In genomic region chr16:10859650-10860049, GRCh38 we compare ENCODE assay signal across 23 cellular contexts. TPM values are rescaled to one million over a fixed set of nuclear protein-coding genes. Genes with fewer than 3 reads are reported as not detected.
DNase-seq lines count a peak whose midpoint lies in the region; ATAC-seq, FAIRE-seq and TF ChIP-seq lines count a peak whose summit lies in the region.
"Had no signal": no experiment of that assay in that cellular context is flagged by ENCODE, and none has a peak within 500 bp of the region (broad histone marks: within the 10 kb centered on the region; RNA-seq: fewer than 3 reads in every experiment).

No MANE protein-coding gene starts in this region.

- DNase-seq in activated T-cell treated with anti-CD3 and anti-CD28 coated beads, Interleukin-2, amount 50 U/mL, for 72 hours: no peak
- no peak for DNase-seq in activated T-cell treated with anti-CD3 and anti-CD28 coated beads, Interleukin-2, amount 50 U/mL, for 1 hour
- DNase-seq in mammary epithelial cell (peak; percentile 90), keratinocyte (ENCODE audit: low read depth, low spot score) (peak; percentile 59), iPS-NIHi7 (ENCODE audit: extremely low spot score) (no peak), NCI-H1105 treated with DMSO at 0.1 percent for 48 hours (lab: John Stamatoyannopoulos, UW) (no peak)
- DNase-seq in stimulated activated naive B cell treated with anti-CD40 and anti-IgM and Interleukin-4, amounts not matched to agents 10 μg/mL and 1 μg/mL and 100 μg/mL, for 72 hours: no peak
- DNase-seq: 8988T; CD8-positive, alpha-beta memory T cell; DMS79 treated with DMSO at 0.1 percent for 48 hours; NCI-H1436; NCI-H2029; NCI-H510A; NCI-H82; PC-3 had no signal

- H3K36me3 Mint-ChIP-seq in activated T-cell treated with anti-CD3 and anti-CD28 coated beads, Interleukin-2, amount 50 U/mL, for 72 hours (ENCODE audit: insufficient read depth in 2 of 2): peaks cover 2 to 7% of the 10 kb centered on the region in 2 donors
- peaks cover 12 to 17% of the 10 kb centered on the region in 2 donors for H3K36me3 Mint-ChIP-seq in stimulated activated naive B cell treated with anti-CD40 and anti-IgM and Interleukin-4, amounts not matched to agents 10 μg/mL and 1 μg/mL and 100 μg/mL, for 72 hours
- H3K36me3 Mint-ChIP-seq: CD8-positive, alpha-beta memory T cell had no signal

- peak; percentile 76 for FAIRE-seq in keratinocyte (lab: Jason Lieb, UNC)
- FAIRE-seq: D721Med had no signal

- peak overlapping the region; percentile 43 for H3K27ac Mint-ChIP-seq in activated T-cell treated with anti-CD3 and anti-CD28 coated beads, Interleukin-2, amount 50 U/mL, for 72 hours
- H3K27ac Mint-ChIP-seq in stimulated activated naive B cell treated with anti-CD40 and anti-IgM and Interleukin-4, amounts not matched to agents 10 μg/mL and 1 μg/mL and 100 μg/mL, for 72 hours: peak overlapping the region; percentile 37

- 0% methylated on average over 5 of the region's 5 CpGs for WGBS in mammary epithelial cell (ENCODE audit: low coverage, missing lambda C conversion rate)

- peaks cover 6% of the 10 kb centered on the region for H3K4me1 Mint-ChIP-seq in activated T-cell treated with anti-CD3 and anti-CD28 coated beads, Interleukin-2, amount 50 U/mL, for 72 hours (ENCODE audit: low read depth)
- H3K4me1 Mint-ChIP-seq in stimulated activated naive B cell treated with anti-CD40 and anti-IgM and Interleukin-4, amounts not matched to agents 10 μg/mL and 1 μg/mL and 100 μg/mL, for 72 hours: peaks cover 22 to 57% of the 10 kb centered on the region in 2 donors
- H3K4me1 Mint-ChIP-seq: CD8-positive, alpha-beta memory T cell had no signal

- peaks cover 3 to 8% of the 10 kb centered on the region in 2 donors for H3K9me3 Mint-ChIP-seq in activated T-cell treated with anti-CD3 and anti-CD28 coated beads, Interleukin-2, amount 50 U/mL, for 72 hours
- peaks cover 10 to 11% of the 10 kb centered on the region in 2 donors for H3K9me3 Mint-ChIP-seq in stimulated activated naive B cell treated with anti-CD40 and anti-IgM and Interleukin-4, amounts not matched to agents 10 μg/mL and 1 μg/mL and 100 μg/mL, for 72 hours
- H3K9me3 Mint-ChIP-seq: CD8-positive, alpha-beta memory T cell had no signal

- in situ Hi-C loops in mammary epithelial cell (cut with MboI; ENCODE audit: low sequenced_read_pairs in 2 of 2): no loop called here

- H3K9me3 ChIP-seq in mammary epithelial cell (replicated peaks; ENCODE audit: insufficient read depth, low read length): no peaks in the 10 kb centered on the region
- peaks cover 2% of the 10 kb centered on the region for H3K9me3 ChIP-seq in keratinocyte (ENCODE audit: control insufficient read depth, low read depth, low read length)
- H3K9me3 ChIP-seq: SJSA1 had no signal

- H4K20me1 ChIP-seq in mammary epithelial cell (ENCODE audit: insufficient read depth, low read length): no peaks in the 10 kb centered on the region
- no peaks in the 10 kb centered on the region for H4K20me1 ChIP-seq in keratinocyte (ENCODE audit: control insufficient read depth, extremely low read depth, insufficient read depth, low read length)
- H4K20me1 ChIP-seq: BLaER1 had no signal

- H2AFZ ChIP-seq in mammary epithelial cell (ENCODE audit: low read depth, low read length) (no peak overlapping the region), keratinocyte (ENCODE audit: control insufficient read depth, low read length) (no peak overlapping the region)

- CTCF ChIA-PET in mammary epithelial cell (lab: Charles Lee; ENCODE audit: low non-redundant PET): no interaction called here

- peak; percentile 44 to 64 for ATAC-seq in activated T-cell treated with anti-CD3 and anti-CD28 coated beads, Interleukin-2, amount 50 U/mL, for 72 hours (replicated peaks in 1 of 2)
- no peak for ATAC-seq in stimulated activated naive B cell treated with anti-CD40 and anti-IgM and Interleukin-4, amounts not matched to agents 10 μg/mL and 1 μg/mL and 100 μg/mL, for 72 hours (replicated peaks)
- no peak for ATAC-seq in GM19035 (IDR thresholded peaks at IDR 0.05; ENCODE audit: unreplicated experiment)
- ATAC-seq: HCT116, PC-3 had no signal

- H3K9ac ChIP-seq in mammary epithelial cell (ENCODE audit: insufficient read depth, low read length): no peak overlapping the region
- no peak overlapping the region for H3K9ac ChIP-seq in keratinocyte (ENCODE audit: control insufficient read depth, extremely low read depth, insufficient read depth, low read length)
- H3K9ac ChIP-seq: BLaER1 had no signal

- peak overlapping the region; percentile 55 for H3K4me2 ChIP-seq in mammary epithelial cell (ENCODE audit: insufficient read depth, low read depth, low read length)
- H3K4me2 ChIP-seq in keratinocyte (ENCODE audit: control insufficient read depth, extremely low read depth, insufficient read depth, low read depth, low read length): peak overlapping the region; percentile 41
- H3K4me2 ChIP-seq: BLaER1 had no signal

- H3K4me3 ChIP-seq in mammary epithelial cell (replicated peaks in 1 of 3; ENCODE audit: insufficient read depth in 1 of 3, low read depth in 2 of 3, low read length in 3 of 3) (no peak overlapping the region), keratinocyte (ENCODE audit: control insufficient read depth in 2 of 3, extremely low read depth in 1 of 3, insufficient read depth in 2 of 3, low read depth in 1 of 3, low read length in 3 of 3) (no peak overlapping the region)
- H3K4me3 ChIP-seq: BLaER1, SJSA1 had no signal

- BruUV-seq in mammary epithelial cell (replicated peaks; lab: Mats Ljungman, UMichigan): no TSS peak

- peaks cover 41% of the 10 kb centered on the region for H3K27me3 Mint-ChIP-seq in activated T-cell treated with anti-CD3 and anti-CD28 coated beads, Interleukin-2, amount 50 U/mL, for 72 hours (ENCODE audit: low read depth)
- H3K27me3 Mint-ChIP-seq in stimulated activated naive B cell treated with anti-CD40 and anti-IgM and Interleukin-4, amounts not matched to agents 10 μg/mL and 1 μg/mL and 100 μg/mL, for 72 hours: no peaks in the 10 kb centered on the region
- H3K27me3 Mint-ChIP-seq: IgD-negative memory B cell had no signal

- H3K27me3 ChIP-seq in mammary epithelial cell (ENCODE audit: insufficient read depth, low read length): no peaks in the 10 kb centered on the region
- H3K27me3 ChIP-seq in keratinocyte (ENCODE audit: control insufficient read depth, extremely low read depth, insufficient read depth, low read length): no peaks in the 10 kb centered on the region
- H3K27me3 ChIP-seq: BLaER1, SJSA1 had no signal

- H3K4me1 ChIP-seq in mammary epithelial cell (ENCODE audit: insufficient read depth, low read length) (peaks cover 22% of the 10 kb centered on the region), keratinocyte (ENCODE audit: control insufficient read depth, extremely low read depth, insufficient read depth, low read length) (peaks cover 27% of the 10 kb centered on the region)
- H3K4me1 ChIP-seq: SJSA1 had no signal

- TF ChIP-seq CTCF in mammary epithelial cell (conservative IDR thresholded peaks at IDR 0.05 in 1 of 2, IDR thresholded peaks at IDR 0.05 in 1 of 2; ENCODE audit: extremely low read depth in 1 of 2, insufficient read depth in 1 of 2, low read depth in 1 of 2, low read length in 2 of 2): no peak
- TF ChIP-seq CTCF in keratinocyte (optimal IDR thresholded peaks at IDR 0.05 in 1 of 3, IDR thresholded peaks at IDR 0.05 in 1 of 3, conservative IDR thresholded peaks at IDR 0.05 in 1 of 3; ENCODE audit: extremely low read depth in 1 of 3, insufficient read depth in 2 of 3, low read length in 3 of 3): no peak

- no peaks in the 10 kb centered on the region for H3K9me1 ChIP-seq in keratinocyte (ENCODE audit: control insufficient read depth, extremely low read depth, insufficient read depth, low read length)

- H3K27ac ChIP-seq in mammary epithelial cell (ENCODE audit: insufficient read depth, low read depth, low read length): no peak overlapping the region
- H3K27ac ChIP-seq in keratinocyte (ENCODE audit: control insufficient read depth, insufficient read depth, low read length): no peak overlapping the region
- H3K27ac ChIP-seq: BLaER1, SJSA1 had no signal

- no peak overlapping the region for H3K4me3 Mint-ChIP-seq in activated T-cell treated with anti-CD3 and anti-CD28 coated beads, Interleukin-2, amount 50 U/mL, for 72 hours
- no peak overlapping the region for H3K4me3 Mint-ChIP-seq in stimulated activated naive B cell treated with anti-CD40 and anti-IgM and Interleukin-4, amounts not matched to agents 10 μg/mL and 1 μg/mL and 100 μg/mL, for 72 hours
- H3K4me3 Mint-ChIP-seq: CD8-positive, alpha-beta memory T cell; IgD-negative memory B cell had no signal

- intact Hi-C loops in mammary epithelial cell (cut with micrococcal nuclease): loop anchor here (2.0 kb wide), 1 partner anchor 31 kb away; no protein-coding TSS in a partner anchor

- H3K79me2 ChIP-seq in mammary epithelial cell (ENCODE audit: insufficient read depth, low read length): no peaks in the 10 kb centered on the region
- no peaks in the 10 kb centered on the region for H3K79me2 ChIP-seq in keratinocyte (ENCODE audit: control insufficient read depth, insufficient read depth, low read length)

- H3K36me3 ChIP-seq in mammary epithelial cell (ENCODE audit: insufficient read depth, low read length) (no peaks in the 10 kb centered on the region), keratinocyte (ENCODE audit: control insufficient read depth in 2 of 2, extremely low read depth in 1 of 2, insufficient read depth in 2 of 2, low read length in 2 of 2) (no peaks in the 10 kb centered on the region)
- H3K36me3 ChIP-seq: BLaER1, SJSA1 had no signal

- dilution Hi-C loops in mammary epithelial cell (cut with HindIII; ENCODE audit: low sequenced_read_pairs): loop anchor here (5.0 kb wide), 1 partner anchor 93 kb away; no protein-coding TSS in a partner anchor
- dilution Hi-C loops in keratinocyte (cut with MboI; ENCODE audit: extremely low pct_ligation_motif_present, low sequenced_read_pairs): no loop called here

RNA-seq across cellular contexts. Expression of gene CIITA, which starts 17.4 kb away (rescaled TPM):
- total RNA-seq in activated T-cell treated with anti-CD3 and anti-CD28 coated beads, Interleukin-2, amount 50 U/mL, for 72 hours: 1 to 10 TPM; 3.1 to 7.2 TPM
- under 1 TPM; 0.17 to 0.35 TPM for total RNA-seq in mammary epithelial cell
- polyA plus RNA-seq in mammary epithelial cell (0.05 TPM), keratinocyte (0.02 to 0.12 TPM (median 0.05 TPM) in 3 replicates)
- polyA minus RNA-seq in mammary epithelial cell (not detected), keratinocyte (under 0.01 TPM in 1 of 3 replicates, not detected in the others)
- polyA plus RNA-seq in keratinocyte (2011; ENCODE audit: low read depth): not detected
- 0.06 TPM in 1 of 2 replicates, not detected in the other for polyA plus RNA-seq in keratinocyte (2011; cell fraction: cytosol; rRNA removed)
- 0.04 and 0.05 TPM in 2 replicates for polyA plus RNA-seq in keratinocyte (2011; cell fraction: nucleus; rRNA removed)
- polyA plus RNA-seq in keratinocyte (2012; ENCODE audit: low replicate concordance): 0.33 and 0.35 TPM in 2 replicates
- not detected for polyA minus RNA-seq in keratinocyte (2011; cell fraction: cytosol; rRNA and poly(A)+ RNA removed)
- not detected in 2 replicates for polyA minus RNA-seq in keratinocyte (2011; cell fraction: nucleus; rRNA and poly(A)+ RNA removed)
- total RNA-seq: G401, PC-3 had no signal

RNA-seq across cellular contexts. Expression of gene TVP23A, which starts 41.1 kb away (rescaled TPM):
- total RNA-seq in activated T-cell treated with anti-CD3 and anti-CD28 coated beads, Interleukin-2, amount 50 U/mL, for 72 hours: under 1 TPM in 1 of 2 donors, not detected in 1; 0.60 TPM
- total RNA-seq in mammary epithelial cell: not detected
- polyA plus RNA-seq in mammary epithelial cell (not detected), keratinocyte (not detected in 3 replicates)
- polyA minus RNA-seq in mammary epithelial cell (not detected), keratinocyte (not detected in 3 replicates)
- not detected for polyA plus RNA-seq in keratinocyte (2011; ENCODE audit: low read depth)
- polyA plus RNA-seq in keratinocyte (2011; cell fraction: cytosol; rRNA removed): not detected in 2 replicates
- polyA plus RNA-seq in keratinocyte (2011; cell fraction: nucleus; rRNA removed): not detected in 2 replicates
- 0.05 and 0.07 TPM in 2 replicates for polyA plus RNA-seq in keratinocyte (2012; ENCODE audit: low replicate concordance)
- polyA minus RNA-seq in keratinocyte (2011; cell fraction: cytosol; rRNA and poly(A)+ RNA removed): not detected
- polyA minus RNA-seq in keratinocyte (2011; cell fraction: nucleus; rRNA and poly(A)+ RNA removed): not detected in 2 replicates
- total RNA-seq: CD8-positive, alpha-beta memory T cell; G401; LHCN-M2; PC-3; SJSA1 had no signal

Comparison
In these comparisons a context has a peak if more than half of its experiments do, and no peak if none do; other contexts are left out.
1. ATAC-seq: peak in activated T-cell treated with anti-CD3 and anti-CD28 coated beads, Interleukin-2, amount 50 U/mL, for 72 hours (2 of 2); none in stimulated activated naive B cell treated with anti-CD40 and anti-IgM and Interleukin-4, amounts not matched to agents 10 μg/mL and 1 μg/mL and 100 μg/mL, for 72 hours (0 of 2) and GM19035 (single experiment).
2. DNase-seq: peak in mammary epithelial cell (single experiment) and keratinocyte (single experiment); none in activated T-cell treated with anti-CD3 and anti-CD28 coated beads, Interleukin-2, amount 50 U/mL, for 72 hours (0 of 2), activated T-cell treated with anti-CD3 and anti-CD28 coated beads, Interleukin-2, amount 50 U/mL, for 1 hour (single experiment), stimulated activated naive B cell treated with anti-CD40 and anti-IgM and Interleukin-4, amounts not matched to agents 10 μg/mL and 1 μg/mL and 100 μg/mL, for 72 hours (single experiment), iPS-NIHi7 (single experiment) and NCI-H1105 treated with DMSO at 0.1 percent for 48 hours (single experiment).